In the genomic region with DNA sequence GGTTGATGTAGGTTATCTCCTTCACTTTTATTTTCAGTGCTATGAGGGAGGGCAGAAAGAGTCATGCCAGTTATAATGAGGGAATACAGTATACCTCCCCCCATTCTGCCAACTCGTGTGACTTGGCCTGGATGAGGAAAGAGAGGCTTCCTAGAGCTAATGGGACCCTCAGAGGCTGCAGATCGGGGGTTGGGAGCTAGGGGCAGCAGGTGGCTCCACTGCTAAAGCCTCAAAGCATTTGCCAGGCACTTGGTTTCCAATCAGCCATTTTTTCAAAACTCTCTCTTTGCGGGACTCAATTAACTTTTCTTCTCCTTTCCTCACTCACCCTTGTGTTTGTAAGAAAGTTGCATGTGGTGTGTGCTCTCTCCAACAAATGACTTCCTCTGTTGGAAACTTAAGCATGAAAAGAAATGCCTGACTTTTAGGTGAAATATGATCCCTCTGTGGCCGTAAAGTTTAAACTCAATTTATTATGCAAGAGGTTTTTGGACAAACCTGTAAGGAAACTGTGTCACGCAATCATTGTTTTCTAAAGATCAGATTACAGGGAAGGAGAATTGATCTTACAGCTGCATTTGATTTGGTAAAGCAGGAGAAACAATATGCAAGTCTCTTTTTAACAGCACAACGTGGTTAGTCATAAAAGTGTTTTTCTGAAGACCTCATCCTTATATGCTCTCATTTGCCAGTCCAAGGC, we compare ENCODE assay signal across 18 cellular contexts. TPM values are rescaled to one million over a fixed set of nuclear protein-coding genes. Genes with fewer than 3 reads are reported as not detected.
DNase-seq lines count a peak whose midpoint lies in the region; ATAC-seq, FAIRE-seq and TF ChIP-seq lines count a peak whose summit lies in the region.
"Had no signal": no experiment of that assay in that cellular context is flagged by ENCODE, and none has a peak within 500 bp of the region (broad histone marks: within the 10 kb centered on the region; RNA-seq: fewer than 3 reads in every experiment).

No MANE protein-coding gene starts in this region.

- DNase-seq in MCF 10A (ENCODE audit: unreplicated experiment) (peak; percentile 76), mammary epithelial cell (no peak), WTC11 (ENCODE audit: low spot score) (peak; percentile 38), fibroblast of villous mesenchyme (ENCODE audit: low read depth) (peak; percentile 73), urothelium cell line (ENCODE audit: low spot score) (no peak), osteocyte (ENCODE audit: extremely low spot score, unreplicated experiment) (no peak), CD1c-positive myeloid dendritic cell (ENCODE audit: extremely low spot score) (no peak)
- no peak for DNase-seq in CD4-positive, alpha-beta memory T cell
- DNase-seq: ACHN; activated CD8-positive, alpha-beta memory T cell treated with anti-CD3 and anti-CD28 coated beads for 24 hours; activated naive CD4-positive, alpha-beta T cell treated with anti-CD3 and anti-CD28 coated beads, Interleukin-2, amount 50 U/mL, for 16 hours; dorsolateral prefrontal cortex; EL; mesendoderm; NCI-H2081 treated with DMSO at 0.1 percent for 48 hours; OCI-M1 had no signal

- ATAC-seq in WTC11 = peak; percentile 62

- H3K4me3 ChIP-seq in mammary epithelial cell (replicated peaks in 1 of 3; ENCODE audit: insufficient read depth in 1 of 3, low read depth in 2 of 3, low read length in 3 of 3) (no peak overlapping the region), fibroblast of villous mesenchyme (ENCODE audit: low read depth, low read length) (no peak overlapping the region)
- no peak overlapping the region for H3K4me3 ChIP-seq in CD4-positive, alpha-beta memory T cell (ENCODE audit: low read length in 2 of 2)
- H3K4me3 ChIP-seq: dorsolateral prefrontal cortex, suprapubic skin had no signal

- no peaks in the 10 kb centered on the region for H3K4me1 ChIP-seq in mammary epithelial cell (ENCODE audit: insufficient read depth, low read length)
- H3K4me1 ChIP-seq in CD4-positive, alpha-beta memory T cell (ENCODE audit: insufficient read depth, low read length) = no peaks in the 10 kb centered on the region
- H3K4me1 ChIP-seq: suprapubic skin had no signal

- in situ Hi-C loops in mammary epithelial cell (cut with MboI; ENCODE audit: low sequenced_read_pairs in 2 of 2) = loop anchor here in 1 of 2 donors (25.0 kb wide), 2 partner anchors 530 to 730 kb away; no protein-coding TSS in a partner anchor

- FAIRE-seq in urothelium cell line (lab: Jason Lieb, UNC) = no peak

- no peak overlapping the region for H3K9ac ChIP-seq in mammary epithelial cell (ENCODE audit: insufficient read depth, low read length)

- CTCF ChIA-PET in MCF 10A (lab: Yijun Ruan, JAX) = interaction anchor here (0.7 to 1.5 kb wide), 3 partner anchors 32 to 268 kb away, joined by 3 to 5 read pairs (median 4); no protein-coding TSS in a partner anchor
- CTCF ChIA-PET in mammary epithelial cell (lab: Charles Lee; ENCODE audit: low non-redundant PET) = no interaction called here
- CTCF ChIA-PET in WTC11 (lab: Charles Lee) = interaction anchor here (0.7 to 2.4 kb wide), 10 partner anchors 9 to 301 kb away, joined by 3 to 21 read pairs (median 7); no protein-coding TSS in a partner anchor
- CTCF ChIA-PET in CD4-positive, alpha-beta memory T cell (lab: Charles Lee; ENCODE audit: partially characterized antibody) = no interaction called here

- 71% methylated on average over 6 of the region's 6 CpGs for WGBS in mammary epithelial cell (ENCODE audit: low coverage, missing lambda C conversion rate)

- intact Hi-C loops in MCF 10A (cut with micrococcal nuclease) (no loop called here), mammary epithelial cell (cut with micrococcal nuclease) (no loop called here)
- intact Hi-C loops in CD4-positive, alpha-beta memory T cell (cut with micrococcal nuclease) = no loop called here

- dilution Hi-C loops in mammary epithelial cell (cut with HindIII; ENCODE audit: low sequenced_read_pairs) = no loop called here

- no peaks in the 10 kb centered on the region for H3K79me2 ChIP-seq in mammary epithelial cell (ENCODE audit: insufficient read depth, low read length)

- no peak overlapping the region for H2AFZ ChIP-seq in mammary epithelial cell (ENCODE audit: low read depth, low read length)

- H3K27ac Mint-ChIP-seq in MCF 10A (ENCODE audit: low read depth, unreplicated experiment) (peak overlapping the region; percentile 40), WTC11 (peak overlapping the region; percentile 89), osteocyte (ENCODE audit: unreplicated experiment) (no peak overlapping the region)
- no peak overlapping the region for H3K27ac Mint-ChIP-seq in CD4-positive, alpha-beta memory T cell

- BruUV-seq in MCF 10A (replicated peaks; lab: Mats Ljungman, UMichigan) (no TSS peak), mammary epithelial cell (replicated peaks; lab: Mats Ljungman, UMichigan) (no TSS peak)

- H3K27me3 Mint-ChIP-seq in MCF 10A (ENCODE audit: insufficient read depth, unreplicated experiment) = no peaks in the 10 kb centered on the region
- H3K27me3 Mint-ChIP-seq in WTC11 (ENCODE audit: low read depth) = no peaks in the 10 kb centered on the region
- H3K27me3 Mint-ChIP-seq in osteocyte (ENCODE audit: unreplicated experiment) = peaks cover 66% of the 10 kb centered on the region
- peaks cover 34 to 59% of the 10 kb centered on the region in 2 donors for H3K27me3 Mint-ChIP-seq in CD4-positive, alpha-beta memory T cell

- H3K9me3 ChIP-seq in mammary epithelial cell (replicated peaks; ENCODE audit: insufficient read depth, low read length) = no peaks in the 10 kb centered on the region
- H3K9me3 ChIP-seq in CD4-positive, alpha-beta memory T cell (ENCODE audit: control insufficient read depth in 1 of 2, low read length in 2 of 2) = no peaks in the 10 kb centered on the region
- H3K9me3 ChIP-seq: suprapubic skin had no signal

- TF ChIP-seq CTCF in MCF 10A (IDR thresholded peaks at IDR 0.05; ENCODE audit: unreplicated experiment) = no peak
- TF ChIP-seq CTCF in mammary epithelial cell (conservative IDR thresholded peaks at IDR 0.05 in 1 of 2, IDR thresholded peaks at IDR 0.05 in 1 of 2; ENCODE audit: extremely low read depth in 1 of 2, insufficient read depth in 1 of 2, low read depth in 1 of 2, low read length in 2 of 2) = no peak
- TF ChIP-seq CTCF in WTC11 (IDR thresholded peaks at IDR 0.05) = no peak
- no peak for TF ChIP-seq CTCF in fibroblast of villous mesenchyme (IDR thresholded peaks at IDR 0.05; ENCODE audit: insufficient read depth, low read depth, low read length)
- TF ChIP-seq CTCF in osteocyte (IDR thresholded peaks at IDR 0.05) = no peak

- POLR2A ChIA-PET in MCF 10A (lab: Yijun Ruan, JAX) (interaction anchor here (0.6 kb wide), 1 partner anchor 62 kb away, joined by 4 read pairs; no protein-coding TSS in a partner anchor), WTC11 (lab: Charles Lee) (interaction anchor here (1.4 to 1.9 kb wide), 2 partner anchors 9 to 11 kb away, joined by 6 to 17 read pairs; no protein-coding TSS in a partner anchor)
- POLR2A ChIA-PET in CD4-positive, alpha-beta memory T cell (lab: Charles Lee; ENCODE audit: partially characterized antibody) = interaction anchor here (0.6 kb wide), 1 partner anchor 12 kb away, joined by 3 read pairs; no protein-coding TSS in a partner anchor

- H3K9me3 Mint-ChIP-seq in MCF 10A (ENCODE audit: unreplicated experiment) (no peaks in the 10 kb centered on the region), WTC11 (peaks cover 10% of the 10 kb centered on the region), osteocyte (ENCODE audit: unreplicated experiment) (no peaks in the 10 kb centered on the region)
- peaks cover 0 to 12% (median 4%) of the 10 kb centered on the region in 8 donors for H3K9me3 Mint-ChIP-seq in CD4-positive, alpha-beta memory T cell

- H3K4me3 Mint-ChIP-seq in MCF 10A (ENCODE audit: unreplicated experiment) (no peak overlapping the region), WTC11 (peak overlapping the region; percentile 33; the same call in 1 of the 2 replicates), osteocyte (ENCODE audit: unreplicated experiment) (no peak overlapping the region)
- no peak overlapping the region for H3K4me3 Mint-ChIP-seq in CD4-positive, alpha-beta memory T cell

- no peak overlapping the region for H3K4me2 ChIP-seq in mammary epithelial cell (ENCODE audit: insufficient read depth, low read depth, low read length)

- no peaks in the 10 kb centered on the region for H4K20me1 ChIP-seq in mammary epithelial cell (ENCODE audit: insufficient read depth, low read length)

- peaks cover 4% of the 10 kb centered on the region for H3K27me3 ChIP-seq in mammary epithelial cell (ENCODE audit: insufficient read depth, low read length)
- peaks cover 4% of the 10 kb centered on the region for H3K27me3 ChIP-seq in CD4-positive, alpha-beta memory T cell (ENCODE audit: insufficient read depth, low read length)

- H3K36me3 Mint-ChIP-seq in MCF 10A (ENCODE audit: insufficient read depth, unreplicated experiment) (no peaks in the 10 kb centered on the region), WTC11 (peaks cover 80% of the 10 kb centered on the region), osteocyte (ENCODE audit: unreplicated experiment) (peaks cover 8% of the 10 kb centered on the region)
- H3K36me3 Mint-ChIP-seq in CD4-positive, alpha-beta memory T cell = no peaks in the 10 kb centered on the region

- H3K4me1 Mint-ChIP-seq in MCF 10A (ENCODE audit: insufficient read depth, unreplicated experiment) = peaks cover 13% of the 10 kb centered on the region
- H3K4me1 Mint-ChIP-seq in WTC11 = peaks cover 59% of the 10 kb centered on the region
- H3K4me1 Mint-ChIP-seq in osteocyte (ENCODE audit: unreplicated experiment) = peaks cover 16% of the 10 kb centered on the region
- no peaks in the 10 kb centered on the region for H3K4me1 Mint-ChIP-seq in CD4-positive, alpha-beta memory T cell

- no peak overlapping the region for H3K27ac ChIP-seq in mammary epithelial cell (ENCODE audit: insufficient read depth, low read depth, low read length)
- no peak overlapping the region for H3K27ac ChIP-seq in CD4-positive, alpha-beta memory T cell (ENCODE audit: low read depth, low read length)
- H3K27ac ChIP-seq: dorsolateral prefrontal cortex had no signal

- H3K36me3 ChIP-seq in mammary epithelial cell (ENCODE audit: insufficient read depth, low read length) = no peaks in the 10 kb centered on the region
- no peaks in the 10 kb centered on the region for H3K36me3 ChIP-seq in CD4-positive, alpha-beta memory T cell (ENCODE audit: insufficient read depth, low read length)
- H3K36me3 ChIP-seq: suprapubic skin had no signal

RNA-seq across cellular contexts. Expression of gene SFRP2, which starts 7.0 kb away (rescaled TPM):
- not detected in 2 replicates for total RNA-seq in MCF 10A (2022)
- total RNA-seq in mammary epithelial cell = not detected
- 0.02 TPM for polyA plus RNA-seq in mammary epithelial cell
- not detected for polyA minus RNA-seq in mammary epithelial cell
- 417 to 505 TPM (median 497 TPM) in 3 replicates for total RNA-seq in WTC11 (2021)
- total RNA-seq in fibroblast of villous mesenchyme = not detected in 2 replicates
- 87.7 and 102 TPM in 2 replicates for total RNA-seq in osteocyte
- total RNA-seq in CD4-positive, alpha-beta memory T cell = not detected
- not detected for polyA plus RNA-seq in CD4-positive, alpha-beta memory T cell
- total RNA-seq: T-helper 2 cell treated with Interferon-gamma antibody and Interleukin-4, amounts not matched to agents 100 ng/mL and 5 ng/mL, for 36 hours had no signal

RNA-seq across cellular contexts. Expression of gene RNF175, which starts 22.0 kb away (rescaled TPM):
- total RNA-seq in MCF 10A (2022) = 0.42 and 0.66 TPM in 2 replicates
- total RNA-seq in mammary epithelial cell = 1 to 10 TPM in 1 of 2 donors, under 1 TPM in 1; 0.31 to 4.7 TPM
- polyA plus RNA-seq in mammary epithelial cell = 1.4 TPM
- not detected for polyA minus RNA-seq in mammary epithelial cell
- 5.2 to 5.7 TPM (median 5.4 TPM) in 3 replicates for total RNA-seq in WTC11 (2021)
- not detected in 2 replicates for total RNA-seq in fibroblast of villous mesenchyme
- total RNA-seq in osteocyte = 0.32 TPM in 1 of 2 replicates, not detected in the other
- total RNA-seq in CD4-positive, alpha-beta memory T cell = under 1 TPM; 0.67 TPM
- polyA plus RNA-seq in CD4-positive, alpha-beta memory T cell = under 1 TPM; 0.24 to 0.59 TPM
- total RNA-seq: suprapubic skin; T-helper 2 cell treated with Interferon-gamma antibody and Interleukin-4, amounts not matched to agents 100 ng/mL and 5 ng/mL, for 36 hours had no signal

Comparison
In these comparisons a context has a peak if more than half of its experiments do, and no peak if none do; other contexts are left out.
1. DNase-seq: peak in MCF 10A (single experiment), WTC11 (single experiment) and fibroblast of villous mesenchyme (single experiment); none in mammary epithelial cell (single experiment), urothelium cell line (single experiment), osteocyte (single experiment), CD1c-positive myeloid dendritic cell (single experiment) and CD4-positive, alpha-beta memory T cell (0 of 5).
2. CTCF ChIA-PET loops: an anchor here in MCF 10A (0.7 to 1.5 kb wide) and WTC11 (0.7 to 2.4 kb wide); none called in mammary epithelial cell and CD4-positive, alpha-beta memory T cell.
3. H3K27ac Mint-ChIP-seq: peak in MCF 10A (single experiment) and WTC11 (single experiment); none in osteocyte (single experiment) and CD4-positive, alpha-beta memory T cell (0 of 7).
4. RNA of gene SFRP2, which starts 7.0 kb away (total RNA-seq): 417 to 505 TPM in WTC11 and 87.7 to 102 TPM in osteocyte; not detected in MCF 10A, not detected in mammary epithelial cell, not detected in fibroblast of villous mesenchyme and not detected in CD4-positive, alpha-beta memory T cell; every median in the first group is over 10 times any median in the second.